Comparison of ENCODE assay signal across 8 cellular contexts in genomic region chr4:163484906-163485305, GRCh38. TPM values are rescaled to one million over a fixed set of nuclear protein-coding genes. Genes with fewer than 3 reads are reported as not detected.
DNase-seq lines count a peak whose midpoint lies in the region; ATAC-seq, FAIRE-seq and TF ChIP-seq lines count a peak whose summit lies in the region.

No MANE protein-coding gene starts in this region.

- no peak overlapping the region for H3K4me3 Mint-ChIP-seq in nephron

- intact Hi-C loops in endothelial cell of umbilical vein (cut with micrococcal nuclease) (loop anchor here (1.0 to 10.0 kb wide), 4 partner anchors 59 to 1263 kb away; no protein-coding TSS in a partner anchor), transverse colon (cut with DNase I; ENCODE audit: low total_unique reads) (loop anchor here (5.0 kb wide), 1 partner anchor 57 kb away; no protein-coding TSS in a partner anchor)

- H3K27ac Mint-ChIP-seq in nephron: no peak overlapping the region

- no peaks in the 10 kb centered on the region for H4K20me1 ChIP-seq in endothelial cell of umbilical vein (replicated peaks; ENCODE audit: control insufficient read depth, extremely low read depth, insufficient read depth, low read length)

- H3K9me3 ChIP-seq in endothelial cell of umbilical vein (replicated peaks; ENCODE audit: control insufficient read depth, insufficient read depth, low read length) (no peaks in the 10 kb centered on the region), transverse colon (no peaks in the 10 kb centered on the region)

- no peak overlapping the region for H2AFZ ChIP-seq in endothelial cell of umbilical vein (ENCODE audit: low read depth, low read length)

- CTCF ChIA-PET in endothelial cell of umbilical vein (lab: Charles Lee): interaction anchor here (1.0 to 4.9 kb wide), 7 partner anchors 9 to 1612 kb away, joined by 3 to 106 read pairs (median 6); partner anchors contain the start of gene TMA16

- no peak overlapping the region for H3K9ac ChIP-seq in endothelial cell of umbilical vein (replicated peaks; ENCODE audit: extremely low read depth, insufficient read depth, low read length)

- no peak for TF ChIP-seq EP300 in transverse colon (IDR thresholded peaks at IDR 0.05; ENCODE audit: low read depth)

- H3K4me1 ChIP-seq in endothelial cell of umbilical vein (ENCODE audit: control insufficient read depth, extremely low read depth, insufficient read depth, low read length) (no peaks in the 10 kb centered on the region), transverse colon (no peaks in the 10 kb centered on the region)

- FAIRE-seq in endothelial cell of umbilical vein (lab: Jason Lieb, UNC): no peak

- no TSS peak for BruUV-seq in endothelial cell of umbilical vein (replicated peaks; lab: Mats Ljungman, UMichigan)

- TF ChIP-seq CTCF in endothelial cell of umbilical vein (IDR thresholded peaks at IDR 0.05; ENCODE audit: extremely low read depth in 1 of 2, insufficient read depth in 1 of 2, low read depth in 1 of 2, low read length in 2 of 2) (peak; percentile 43 to 49), nephron (IDR thresholded peaks at IDR 0.05; ENCODE audit: unreplicated experiment in 3 of 3) (peak; percentile 57 to 72 (median 61)), transverse colon (IDR thresholded peaks at IDR 0.05) (peak; percentile 35 to 53 (median 46))

- no peaks in the 10 kb centered on the region for H3K9me3 Mint-ChIP-seq in nephron

- no peak for TF ChIP-seq POLR2A in endothelial cell of umbilical vein (IDR thresholded peaks at IDR 0.05; ENCODE audit: low read depth, low read length)
- no peak for TF ChIP-seq POLR2A in transverse colon (IDR thresholded peaks at IDR 0.05)

- no peaks in the 10 kb centered on the region for H3K4me1 Mint-ChIP-seq in nephron

- dilution Hi-C loops in endothelial cell of umbilical vein (cut with MboI; ENCODE audit: extremely low pct_ligation_motif_present, low sequenced_read_pairs): no loop called here

- no peaks in the 10 kb centered on the region for H3K79me2 ChIP-seq in endothelial cell of umbilical vein (ENCODE audit: control insufficient read depth, insufficient read depth, low read length)

- DNase-seq in COLO668 (lab: John Stamatoyannopoulos, UW; ENCODE audit: unreplicated experiment): peak; percentile 32
- DNase-seq in NCI-H1092 (lab: John Stamatoyannopoulos, UW): peak; percentile 12
- peak; percentile 47 to 53 for DNase-seq in activated CD4-positive, alpha-beta T cell treated with anti-CD3 and anti-CD28 coated beads, Interleukin-2, amount 50 U/mL, for 4 hours
- peak; percentile 56 for DNase-seq in endothelial cell of umbilical vein (ENCODE audit: low read depth, low spot score)
- DNase-seq in transverse colon: peak; percentile 39

- POLR2A ChIA-PET in endothelial cell of umbilical vein (lab: Charles Lee): no interaction called here

- peaks cover 9 to 13% of the 10 kb centered on the region in 2 experiments for H3K27me3 ChIP-seq in endothelial cell of umbilical vein (ENCODE audit: control insufficient read depth in 2 of 2, insufficient read depth in 2 of 2, low read length in 2 of 2)
- no peaks in the 10 kb centered on the region for H3K27me3 ChIP-seq in transverse colon

- H3K9me1 ChIP-seq in endothelial cell of umbilical vein (replicated peaks; ENCODE audit: control insufficient read depth, extremely low read depth, insufficient read depth, low read length): no peaks in the 10 kb centered on the region

- ATAC-seq in GM19452 (IDR thresholded peaks at IDR 0.05; ENCODE audit: unreplicated experiment) (peak; percentile 51), HG02642 (IDR thresholded peaks at IDR 0.05; ENCODE audit: poor library complexity, unreplicated experiment) (no peak)

- H3K4me3 ChIP-seq in endothelial cell of umbilical vein (replicated peaks in 1 of 3; ENCODE audit: insufficient read depth in 1 of 3, low read depth in 1 of 3, low read length in 3 of 3): no peak overlapping the region
- H3K4me3 ChIP-seq in transverse colon: no peak overlapping the region

- WGBS in transverse colon (ENCODE audit: low coverage in 1 of 2), 2 donors: 39 to 46% methylated on average over 3 to 4 of the region's 4 CpGs

- no peaks in the 10 kb centered on the region for H3K36me3 Mint-ChIP-seq in nephron (ENCODE audit: low read depth)

- in situ Hi-C loops in transverse colon (cut with MboI; ENCODE audit: low pct_ligation_motif_present in 1 of 4, low pct_unique_long_range_greater_than_20kb in 1 of 4, low sequenced_read_pairs in 3 of 4): no loop called here

- no peaks in the 10 kb centered on the region for H3K27me3 Mint-ChIP-seq in nephron (ENCODE audit: low read depth)

- H3K27ac ChIP-seq in endothelial cell of umbilical vein (ENCODE audit: insufficient read depth, low read depth, low read length): no peak overlapping the region
- H3K27ac ChIP-seq in transverse colon: no peak overlapping the region

- no peak overlapping the region for H3K4me2 ChIP-seq in endothelial cell of umbilical vein (ENCODE audit: insufficient read depth, low read length)

- no peaks in the 10 kb centered on the region for H3K36me3 ChIP-seq in endothelial cell of umbilical vein (ENCODE audit: control insufficient read depth in 2 of 2, extremely low read depth in 1 of 2, insufficient read depth in 2 of 2, low read length in 2 of 2)
- H3K36me3 ChIP-seq in transverse colon: no peaks in the 10 kb centered on the region

TF ChIP-seq in endothelial cell of umbilical vein, 7 proteins besides CTCF, POLR2A, EP300 and RAD21:
- TF ChIP-seq POLR2AphosphoS5 (IDR thresholded peaks at IDR 0.05; ENCODE audit: insufficient read depth, low read depth, low read length) (no peak), FOS (IDR thresholded peaks at IDR 0.05; ENCODE audit: borderline replicate concordance, insufficient read depth, low read length) (no peak), JUN (IDR thresholded peaks at IDR 0.05; ENCODE audit: borderline replicate concordance, insufficient read depth, insufficient read length, low read depth) (no peak), MYC (IDR thresholded peaks at IDR 0.05; ENCODE audit: low read depth, low read length) (no peak), EZH2 (IDR thresholded peaks at IDR 0.05; ENCODE audit: borderline replicate concordance, low read depth, low read length, severe bottlenecking) (no peak), GATA2 (IDR thresholded peaks at IDR 0.05; ENCODE audit: insufficient read depth, insufficient read length, low read depth, low read length) (no peak), MAX (IDR thresholded peaks at IDR 0.05; ENCODE audit: insufficient read depth, insufficient read length) (no peak)

RNA-seq across cellular contexts. Expression of gene TMA16, which starts 9.6 kb away (rescaled TPM):
- total RNA-seq in endothelial cell of umbilical vein (41.1 and 42.7 TPM in 2 replicates), transverse colon (10 to 100 TPM in 3 of 4 donors, 1 to 10 TPM in 1; 7.1 to 27.2 (median 16.4) TPM)
- polyA plus RNA-seq in endothelial cell of umbilical vein: 2.9 and 4.2 TPM in 2 replicates
- 12.6 and 19.6 TPM in 2 replicates for polyA plus RNA-seq in endothelial cell of umbilical vein (2011; cell fraction: cytosol; rRNA removed)
- polyA plus RNA-seq in endothelial cell of umbilical vein (2011; cell fraction: nucleus; rRNA removed): 11.2 and 20.0 TPM in 2 replicates
- polyA plus RNA-seq in endothelial cell of umbilical vein (2012): 26.5 and 49.4 TPM in 2 replicates
- polyA minus RNA-seq in endothelial cell of umbilical vein: 10.4 and 14.6 TPM in 2 replicates
- polyA minus RNA-seq in endothelial cell of umbilical vein (2011; cell fraction: cytosol; rRNA and poly(A)+ RNA removed): 6.9 TPM
- 42.5 and 65.0 TPM in 2 replicates for polyA minus RNA-seq in endothelial cell of umbilical vein (2011; cell fraction: nucleus; rRNA and poly(A)+ RNA removed)

RNA-seq across cellular contexts. Expression of gene TKTL2, which starts 11.4 kb away (rescaled TPM):
- not detected in 2 replicates for total RNA-seq in endothelial cell of umbilical vein
- polyA plus RNA-seq in endothelial cell of umbilical vein: not detected in 2 replicates
- 0.01 TPM in 1 of 2 replicates, not detected in the other for polyA plus RNA-seq in endothelial cell of umbilical vein (2011; cell fraction: cytosol; rRNA removed)
- not detected in 2 replicates for polyA plus RNA-seq in endothelial cell of umbilical vein (2011; cell fraction: nucleus; rRNA removed)
- not detected in 2 replicates for polyA plus RNA-seq in endothelial cell of umbilical vein (2012)
- polyA minus RNA-seq in endothelial cell of umbilical vein: not detected in 2 replicates
- not detected for polyA minus RNA-seq in endothelial cell of umbilical vein (2011; cell fraction: cytosol; rRNA and poly(A)+ RNA removed)
- polyA minus RNA-seq in endothelial cell of umbilical vein (2011; cell fraction: nucleus; rRNA and poly(A)+ RNA removed): not detected in 2 replicates
- under 1 TPM in 2 of 4 donors, not detected in 2; 0.14 to 0.48 TPM for total RNA-seq in transverse colon
